10 cellular contexts compared by ENCODE assay signal in the genomic region with DNA sequence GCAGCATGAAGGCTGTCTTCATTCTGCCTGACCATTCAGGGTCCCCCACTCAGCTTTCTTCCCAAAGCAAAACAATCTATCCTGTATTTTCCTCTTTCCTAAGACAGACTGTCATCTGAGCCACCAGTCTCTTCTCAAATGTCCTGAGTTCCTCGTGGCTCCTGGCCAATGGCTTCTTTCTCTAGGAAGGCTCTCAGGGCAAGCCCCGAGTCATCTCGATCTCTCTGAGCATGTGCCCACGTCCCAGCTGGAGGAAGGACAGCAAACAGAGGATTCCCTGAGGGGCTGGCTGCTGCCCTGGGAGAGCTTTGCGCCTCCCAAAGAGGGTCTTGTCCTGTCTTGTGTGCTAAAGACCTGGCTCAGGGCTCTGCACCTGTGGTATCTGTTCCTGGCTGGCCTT.
A peak's percentile ranks its signal among the peaks of the same experiment; 100 is the strongest.
DNase-seq lines count a peak whose midpoint lies in the region; TF ChIP-seq lines count a peak whose summit lies in the region.
"Had no signal": no experiment of that assay in that cellular context is flagged by ENCODE, and none has a peak within 500 bp of the region (broad histone marks: within the 10 kb centered on the region; RNA-seq: fewer than 3 reads in every experiment).

No MANE protein-coding gene starts in this region.

- peak overlapping the region; percentile 56 for H2AFZ ChIP-seq in parathyroid adenoma

- no peak overlapping the region for H3K4me2 ChIP-seq in parathyroid adenoma (ENCODE audit: low read length)

- no peak for TF ChIP-seq POLR2A in NB4 (IDR thresholded peaks at IDR 0.05; ENCODE audit: extremely low read depth, insufficient read length)

- no peaks in the 10 kb centered on the region for H3K27me3 ChIP-seq in parathyroid adenoma (ENCODE audit: control insufficient read depth, insufficient read depth, low read length)

- H3K36me3 ChIP-seq in parathyroid adenoma (ENCODE audit: control insufficient read depth, insufficient read depth, low read length) = no peaks in the 10 kb centered on the region
- H3K36me3 ChIP-seq: heart right ventricle had no signal

- no peaks in the 10 kb centered on the region for H3K9me3 ChIP-seq in parathyroid adenoma (ENCODE audit: control insufficient read depth, low read length)
- H3K9me3 ChIP-seq: heart right ventricle had no signal

- DNase-seq in EL (peak; percentile 40), NB4 (ENCODE audit: low read depth) (peak; percentile 64), fibroblast of peridontal ligament (ENCODE audit: extremely low read depth) (peak; percentile 12), cerebellar nuclear complex (lab: John Stamatoyannopoulos, UW) (no peak), NCI-H1092 (lab: John Stamatoyannopoulos, UW) (no peak), anterior cingulate cortex (lab: John Stamatoyannopoulos, UW) (no peak)
- DNase-seq in activated T-cell treated with anti-CD3 and anti-CD28 coated beads, Interleukin-2, amount 50 U/mL, for 1 hour = no peak
- DNase-seq: NCI-H2171 treated with DMSO at 0.1 percent for 48 hours had no signal

- H3K79me2 ChIP-seq in parathyroid adenoma = no peaks in the 10 kb centered on the region

- H3K4me3 ChIP-seq in NB4 (ENCODE audit: low read depth, low read length) = no peak overlapping the region
- no peak overlapping the region for H3K4me3 ChIP-seq in parathyroid adenoma (ENCODE audit: low read depth, low read length)
- H3K4me3 ChIP-seq: heart right ventricle had no signal

- H3K4me1 ChIP-seq in parathyroid adenoma = no peaks in the 10 kb centered on the region

- no peak overlapping the region for H3K27ac ChIP-seq in parathyroid adenoma

- no peak overlapping the region for H3K9ac ChIP-seq in parathyroid adenoma

- no peak for TF ChIP-seq CTCF in NB4 (IDR thresholded peaks at IDR 0.05; ENCODE audit: low read depth, low read length)
- no peak for TF ChIP-seq CTCF in parathyroid adenoma (IDR thresholded peaks at IDR 0.05)

Comparison
In these comparisons a context has a peak if more than half of its experiments do, and no peak if none do; other contexts are left out.
1. DNase-seq: peak in EL (single experiment), NB4 (single experiment) and fibroblast of peridontal ligament (single experiment); none in cerebellar nuclear complex (0 of 2), NCI-H1092 (single experiment), activated T-cell treated with anti-CD3 and anti-CD28 coated beads, Interleukin-2, amount 50 U/mL, for 1 hour (single experiment) and anterior cingulate cortex (0 of 58).